ENCODE assay signal across 8 cellular contexts in the genomic region with DNA sequence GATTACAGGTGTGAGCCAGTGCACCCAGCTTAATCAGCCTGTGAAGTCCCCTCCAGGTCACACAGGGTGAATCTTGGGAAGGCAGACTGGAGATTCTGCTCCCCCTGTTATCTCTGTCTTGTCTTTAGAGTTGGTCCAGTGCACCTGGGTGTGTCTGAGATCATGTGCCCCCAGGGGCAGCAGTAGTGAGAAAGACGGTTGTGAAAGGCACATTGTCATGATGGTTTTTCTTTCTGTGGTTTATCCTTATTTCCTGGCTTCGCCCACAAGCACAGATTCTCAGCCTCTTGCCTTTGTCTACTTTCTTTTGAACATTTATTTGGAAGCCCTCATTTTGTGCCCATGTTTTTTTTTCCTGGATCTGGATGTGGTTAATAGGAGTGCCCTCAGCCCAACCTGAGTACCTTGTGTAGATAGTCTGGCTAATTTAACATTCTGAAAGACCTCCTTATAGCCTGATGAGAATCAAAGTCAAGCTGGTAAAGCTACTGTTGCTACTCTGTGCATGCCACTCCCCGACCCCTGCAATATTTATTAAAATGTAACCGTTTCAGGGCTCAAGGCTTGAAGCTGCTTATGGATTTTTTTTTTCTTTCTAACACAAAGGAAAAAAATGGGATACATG. TPM values are rescaled to one million over a fixed set of nuclear protein-coding genes. Genes with fewer than 3 reads are reported as not detected.
DNase-seq lines count a peak whose midpoint lies in the region; ATAC-seq and TF ChIP-seq lines count a peak whose summit lies in the region.

No MANE protein-coding gene starts in this region.

- no peak for DNase-seq in CD4-positive, alpha-beta memory T cell
- DNase-seq in GM20000 (ENCODE audit: low spot score) (peak; percentile 49), hippocampal formation (lab: John Stamatoyannopoulos, UW) (no peak), colonic mucosa (no peak), mucosa of gallbladder (ENCODE audit: low spot score) (no peak)
- no peak for DNase-seq in activated T-helper 1 cell treated with anti-CD3 and anti-CD28 coated beads, Interleukin-12 subunit alpha, Interleukin-12 subunit beta, Interleukin-2, Interleukin-4 antibody, amounts not matched to agents 30 ng/mL and 10 ng/mL and 1 ng/mL, durations not matched to agents 14 hours and 24 hours and 36 hours (ENCODE audit: low spot score)
- no peak for DNase-seq in stimulated activated naive CD8-positive, alpha-beta T cell treated with anti-CD3 and anti-CD28 coated beads, Interleukin-15, amount 100 ng/mL, for 72 hours

- peak overlapping the region in 3 of 7 donors; percentile 30 to 61 (median 58) for H3K27ac Mint-ChIP-seq in CD4-positive, alpha-beta memory T cell
- H3K27ac Mint-ChIP-seq in activated T-helper 1 cell treated with anti-CD3 and anti-CD28 coated beads, Interleukin-12 subunit alpha, Interleukin-12 subunit beta, Interleukin-2, Interleukin-4 antibody, amounts not matched to agents 30 ng/mL and 10 ng/mL and 1 ng/mL, durations not matched to agents 14 hours and 24 hours and 36 hours, result no peak overlapping the region
- H3K27ac Mint-ChIP-seq in stimulated activated naive CD8-positive, alpha-beta T cell treated with anti-CD3 and anti-CD28 coated beads, Interleukin-15, amount 100 ng/mL, for 72 hours, result no peak overlapping the region

- no peaks in the 10 kb centered on the region for H3K36me3 Mint-ChIP-seq in CD4-positive, alpha-beta memory T cell
- H3K36me3 Mint-ChIP-seq in activated T-helper 1 cell treated with anti-CD3 and anti-CD28 coated beads, Interleukin-12 subunit alpha, Interleukin-12 subunit beta, Interleukin-2, Interleukin-4 antibody, amounts not matched to agents 30 ng/mL and 10 ng/mL and 1 ng/mL, durations not matched to agents 14 hours and 24 hours and 36 hours (ENCODE audit: low read depth), result peaks cover 14% of the 10 kb centered on the region

- POLR2A ChIA-PET in CD4-positive, alpha-beta memory T cell (lab: Charles Lee; ENCODE audit: partially characterized antibody), result interaction anchor here (1.1 kb wide), 1 partner anchor 22 kb away, joined by 4 read pairs; no protein-coding TSS in a partner anchor

- no peaks in the 10 kb centered on the region for H3K9me3 ChIP-seq in CD4-positive, alpha-beta memory T cell (ENCODE audit: control insufficient read depth in 1 of 2, low read length in 2 of 2)
- no peaks in the 10 kb centered on the region for H3K9me3 ChIP-seq in colonic mucosa

- peak overlapping the region in 5 of 8 donors; percentile 16 to 62 (median 47) for H3K4me3 Mint-ChIP-seq in CD4-positive, alpha-beta memory T cell
- H3K4me3 Mint-ChIP-seq in activated T-helper 1 cell treated with anti-CD3 and anti-CD28 coated beads, Interleukin-12 subunit alpha, Interleukin-12 subunit beta, Interleukin-2, Interleukin-4 antibody, amounts not matched to agents 30 ng/mL and 10 ng/mL and 1 ng/mL, durations not matched to agents 14 hours and 24 hours and 36 hours, result peak overlapping the region; percentile 20
- peak overlapping the region in 1 of 2 donors; percentile 11 for H3K4me3 Mint-ChIP-seq in stimulated activated naive CD8-positive, alpha-beta T cell treated with anti-CD3 and anti-CD28 coated beads, Interleukin-15, amount 100 ng/mL, for 72 hours

- TF ChIP-seq CTCF in GM20000 (IDR thresholded peaks at IDR 0.05; ENCODE audit: extremely low read depth, missing control alignments), result no peak
- no peak for TF ChIP-seq CTCF in colonic mucosa (IDR thresholded peaks at IDR 0.05)

- H3K27ac ChIP-seq in CD4-positive, alpha-beta memory T cell (ENCODE audit: low read depth, low read length), result no peak overlapping the region
- no peak overlapping the region for H3K27ac ChIP-seq in colonic mucosa

- peaks cover 9% of the 10 kb centered on the region for H3K4me1 ChIP-seq in CD4-positive, alpha-beta memory T cell (ENCODE audit: insufficient read depth, low read length)
- no peaks in the 10 kb centered on the region for H3K4me1 ChIP-seq in colonic mucosa

- no peaks in the 10 kb centered on the region for H3K9me3 Mint-ChIP-seq in CD4-positive, alpha-beta memory T cell
- no peaks in the 10 kb centered on the region for H3K9me3 Mint-ChIP-seq in activated T-helper 1 cell treated with anti-CD3 and anti-CD28 coated beads, Interleukin-12 subunit alpha, Interleukin-12 subunit beta, Interleukin-2, Interleukin-4 antibody, amounts not matched to agents 30 ng/mL and 10 ng/mL and 1 ng/mL, durations not matched to agents 14 hours and 24 hours and 36 hours
- no peaks in the 10 kb centered on the region for H3K9me3 Mint-ChIP-seq in stimulated activated naive CD8-positive, alpha-beta T cell treated with anti-CD3 and anti-CD28 coated beads, Interleukin-15, amount 100 ng/mL, for 72 hours

- no peaks in the 10 kb centered on the region for H3K27me3 Mint-ChIP-seq in CD4-positive, alpha-beta memory T cell
- H3K27me3 Mint-ChIP-seq in activated T-helper 1 cell treated with anti-CD3 and anti-CD28 coated beads, Interleukin-12 subunit alpha, Interleukin-12 subunit beta, Interleukin-2, Interleukin-4 antibody, amounts not matched to agents 30 ng/mL and 10 ng/mL and 1 ng/mL, durations not matched to agents 14 hours and 24 hours and 36 hours (ENCODE audit: insufficient read depth), result no peaks in the 10 kb centered on the region
- no peaks in the 10 kb centered on the region for H3K27me3 Mint-ChIP-seq in stimulated activated naive CD8-positive, alpha-beta T cell treated with anti-CD3 and anti-CD28 coated beads, Interleukin-15, amount 100 ng/mL, for 72 hours

- intact Hi-C loops in CD4-positive, alpha-beta memory T cell (cut with micrococcal nuclease), result no loop called here
- intact Hi-C loops in activated T-helper 1 cell treated with anti-CD3 and anti-CD28 coated beads, Interleukin-12 subunit alpha, Interleukin-12 subunit beta, Interleukin-2, Interleukin-4 antibody, amounts not matched to agents 30 ng/mL and 10 ng/mL and 1 ng/mL, durations not matched to agents 14 hours and 24 hours and 36 hours (cut with micrococcal nuclease), result no loop called here
- intact Hi-C loops in colonic mucosa (cut with DNase I), result no loop called here

- peaks cover 12 to 30% (median 15%) of the 10 kb centered on the region in 4 donors for H3K4me1 Mint-ChIP-seq in CD4-positive, alpha-beta memory T cell
- peaks cover 73% of the 10 kb centered on the region for H3K4me1 Mint-ChIP-seq in activated T-helper 1 cell treated with anti-CD3 and anti-CD28 coated beads, Interleukin-12 subunit alpha, Interleukin-12 subunit beta, Interleukin-2, Interleukin-4 antibody, amounts not matched to agents 30 ng/mL and 10 ng/mL and 1 ng/mL, durations not matched to agents 14 hours and 24 hours and 36 hours (ENCODE audit: low read depth)
- peaks cover 48% of the 10 kb centered on the region for H3K4me1 Mint-ChIP-seq in stimulated activated naive CD8-positive, alpha-beta T cell treated with anti-CD3 and anti-CD28 coated beads, Interleukin-15, amount 100 ng/mL, for 72 hours

- H3K9ac ChIP-seq in colonic mucosa (ENCODE audit: low read depth in 2 of 2, low read length in 2 of 2), result no peak overlapping the region

- H3K4me3 ChIP-seq in CD4-positive, alpha-beta memory T cell (ENCODE audit: low read length in 2 of 2), result no peak overlapping the region
- H3K4me3 ChIP-seq in colonic mucosa, result no peak overlapping the region

- no peaks in the 10 kb centered on the region for H3K27me3 ChIP-seq in CD4-positive, alpha-beta memory T cell (ENCODE audit: insufficient read depth, low read length)
- H3K27me3 ChIP-seq in colonic mucosa, result no peaks in the 10 kb centered on the region

- no peaks in the 10 kb centered on the region for H3K36me3 ChIP-seq in CD4-positive, alpha-beta memory T cell (ENCODE audit: insufficient read depth, low read length)
- H3K36me3 ChIP-seq in colonic mucosa, result no peaks in the 10 kb centered on the region

- CTCF ChIA-PET in CD4-positive, alpha-beta memory T cell (lab: Charles Lee; ENCODE audit: partially characterized antibody), result no interaction called here

- ATAC-seq in HG03575 (IDR thresholded peaks at IDR 0.05; ENCODE audit: extremely low read depth, insufficient number of reproducible peaks, low FRiP score, unreplicated experiment), result peak; percentile 56
- peak; percentile 81 for ATAC-seq in stimulated activated naive CD8-positive, alpha-beta T cell treated with anti-CD3 and anti-CD28 coated beads, Interleukin-15, amount 100 ng/mL, for 72 hours

RNA-seq across cellular contexts. Expression of gene UCK2, which starts 23.7 kb away (rescaled TPM):
- 1 to 10 TPM; 2.1 to 2.7 TPM for total RNA-seq in CD4-positive, alpha-beta memory T cell
- polyA plus RNA-seq in CD4-positive, alpha-beta memory T cell, result 1 to 10 TPM; 5.4 to 5.6 TPM
- 109 and 112 TPM in 2 replicates for total RNA-seq in activated T-helper 1 cell treated with anti-CD3 and anti-CD28 coated beads, Interleukin-12 subunit alpha, Interleukin-12 subunit beta, Interleukin-2, Interleukin-4 antibody, amounts not matched to agents 30 ng/mL and 10 ng/mL and 1 ng/mL, durations not matched to agents 14 hours and 24 hours and 36 hours
- 10 to 100 TPM; 39.6 to 69.0 TPM for total RNA-seq in colonic mucosa
- total RNA-seq in mucosa of gallbladder, result 27.2 TPM
